11 cellular contexts compared by ENCODE assay signal in the genomic region with DNA sequence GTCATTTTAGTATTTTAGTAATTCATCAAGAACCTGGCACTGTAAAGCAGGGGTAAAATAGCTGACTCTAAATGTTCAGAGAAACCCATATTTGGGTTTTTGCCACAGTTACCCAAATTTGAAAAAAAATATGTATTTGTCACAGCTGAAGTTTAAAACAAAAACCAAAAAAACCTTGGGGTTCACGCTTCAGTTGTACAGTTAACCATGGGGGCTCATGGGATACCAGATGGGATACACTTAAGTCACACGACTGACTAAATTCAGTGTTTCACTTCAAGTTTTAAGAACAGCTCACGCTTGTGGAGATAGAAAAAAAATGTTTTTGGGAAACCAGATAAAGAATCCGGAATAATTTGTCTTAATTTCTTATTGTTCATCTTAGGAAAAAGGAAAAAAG. TPM values are rescaled to one million over a fixed set of nuclear protein-coding genes. Genes with fewer than 3 reads are reported as not detected.
DNase-seq lines count a peak whose midpoint lies in the region; ATAC-seq and TF ChIP-seq lines count a peak whose summit lies in the region.
"Had no signal": no experiment of that assay in that cellular context is flagged by ENCODE, and none has a peak within 500 bp of the region (broad histone marks: within the 10 kb centered on the region; RNA-seq: fewer than 3 reads in every experiment).

No MANE protein-coding gene starts in this region.

- no peaks in the 10 kb centered on the region for H3K9me3 Mint-ChIP-seq in GM23338
- no peaks in the 10 kb centered on the region for H3K9me3 Mint-ChIP-seq in activated T-helper 17 cell treated with anti-CD3 and anti-CD28 coated beads, Interleukin-2, amount 50 U/mL, for 72 hours
- H3K9me3 Mint-ChIP-seq: dendritic cell treated with granulocyte-macrophage colony-stimulating factor and Interleukin-4, amounts not matched to agents 40 ng/mL and 50 ng/mL, for 4 days had no signal

- in situ Hi-C loops in G401 (cut with HindIII; ENCODE audit: low sequenced_read_pairs) = no loop called here

- TF ChIP-seq CTCF in GM06990 (IDR thresholded peaks at IDR 0.05; ENCODE audit: insufficient read depth, low read length, poor library complexity, severe bottlenecking) (no peak), GM23338 (conservative IDR thresholded peaks at IDR 0.05; ENCODE audit: low read depth in 2 of 2) (no peak)

- no peak overlapping the region for H3K4me2 ChIP-seq in GM23338

- H3K4me1 Mint-ChIP-seq in GM23338 = peaks cover 27% of the 10 kb centered on the region
- peaks cover 24% of the 10 kb centered on the region for H3K4me1 Mint-ChIP-seq in activated T-helper 17 cell treated with anti-CD3 and anti-CD28 coated beads, Interleukin-2, amount 50 U/mL, for 72 hours

- no peaks in the 10 kb centered on the region for H3K36me3 ChIP-seq in GM06990 (ENCODE audit: control insufficient read depth, insufficient read depth, low read length)
- 0 out of 2 replicates have a peak, but pooled peaks cover 4% of the 10 kb centered on the region for H3K36me3 ChIP-seq in GM23338 (ENCODE audit: insufficient read depth)
- H3K36me3 ChIP-seq in neuron (ENCODE audit: insufficient read depth, low read length) = peaks cover 3% of the 10 kb centered on the region

- H3K27ac ChIP-seq in GM23338 (ENCODE audit: low read depth) = no peak overlapping the region

- H4K20me1 ChIP-seq in GM23338 (replicated peaks; ENCODE audit: insufficient read depth) = peaks cover 22% of the 10 kb centered on the region

- no peaks in the 10 kb centered on the region for H3K9me3 ChIP-seq in neuron (ENCODE audit: low read length)

- H3K9me2 ChIP-seq in GM23338 (ENCODE audit: insufficient read depth) = no peaks in the 10 kb centered on the region

- H3F3A ChIP-seq in GM23338 (replicated peaks; ENCODE audit: low read depth) = peaks cover 6% of the 10 kb centered on the region; the same call in 1 of the 2 replicates

- peaks cover 7% of the 10 kb centered on the region for H3K36me3 Mint-ChIP-seq in GM23338 (ENCODE audit: low read depth)
- peaks cover 30% of the 10 kb centered on the region for H3K36me3 Mint-ChIP-seq in activated T-helper 17 cell treated with anti-CD3 and anti-CD28 coated beads, Interleukin-2, amount 50 U/mL, for 72 hours (ENCODE audit: low read depth)

- DNase-seq in GM06990 (ENCODE audit: extremely low read depth, insufficient read length) (peak; percentile 44), GM23338 (ENCODE audit: low spot score) (no peak), G401 (ENCODE audit: low spot score) (no peak)
- DNase-seq in activated CD8-positive, alpha-beta memory T cell treated with anti-CD3 and anti-CD28 coated beads, Interleukin-2, amount 50 U/mL, for 48 hours = no peak
- DNase-seq: COR-L47, NCI-H1417, T1000 had no signal

- H3K27me3 ChIP-seq in GM06990 (replicated peaks; ENCODE audit: control insufficient read depth, insufficient read depth, low read length) (no peaks in the 10 kb centered on the region), GM23338 (ENCODE audit: insufficient read depth) (no peaks in the 10 kb centered on the region), neuron (ENCODE audit: insufficient read depth, low read length) (no peaks in the 10 kb centered on the region)

- H3K4me3 Mint-ChIP-seq in GM23338 = peak overlapping the region; percentile 90; the same call in 2 of the 3 replicates
- peak overlapping the region; percentile 99 for H3K4me3 Mint-ChIP-seq in activated T-helper 17 cell treated with anti-CD3 and anti-CD28 coated beads, Interleukin-2, amount 50 U/mL, for 72 hours

- peaks cover 2% of the 10 kb centered on the region for H3K27me3 Mint-ChIP-seq in GM23338 (ENCODE audit: insufficient read depth, low read depth, poor library complexity)
- no peaks in the 10 kb centered on the region for H3K27me3 Mint-ChIP-seq in activated T-helper 17 cell treated with anti-CD3 and anti-CD28 coated beads, Interleukin-2, amount 50 U/mL, for 72 hours
- H3K27me3 Mint-ChIP-seq: dendritic cell treated with granulocyte-macrophage colony-stimulating factor and Interleukin-4, amounts not matched to agents 40 ng/mL and 50 ng/mL, for 4 days had no signal

- no peak overlapping the region for H3K27ac Mint-ChIP-seq in GM23338
- H3K27ac Mint-ChIP-seq in activated T-helper 17 cell treated with anti-CD3 and anti-CD28 coated beads, Interleukin-2, amount 50 U/mL, for 72 hours = peak overlapping the region; percentile 98

- H3K4me1 ChIP-seq in GM23338 (ENCODE audit: insufficient read depth) (peaks cover 20% of the 10 kb centered on the region), neuron (ENCODE audit: insufficient read depth, low read length) (peaks cover 32% of the 10 kb centered on the region)

- H3K79me2 ChIP-seq in GM23338 (replicated peaks; ENCODE audit: insufficient read depth) = peaks cover 85% of the 10 kb centered on the region

- peak overlapping the region; percentile 25 for H3K4me3 ChIP-seq in GM06990 (replicated peaks; ENCODE audit: low read depth, low read length)
- no peak overlapping the region for H3K4me3 ChIP-seq in GM23338
- H3K4me3 ChIP-seq in neuron (ENCODE audit: low read length) = peak overlapping the region; percentile 94

- H2AFZ ChIP-seq in GM23338 (no peak overlapping the region), neuron (ENCODE audit: low read depth, low read length) (no peak overlapping the region)

- ATAC-seq in GM23338 (no peak), GM18519 (IDR thresholded peaks at IDR 0.05; ENCODE audit: low FRiP score, unreplicated experiment) (no peak)
- no peak for ATAC-seq in activated T-helper 17 cell treated with anti-CD3 and anti-CD28 coated beads, Interleukin-2, amount 50 U/mL, for 72 hours (replicated peaks)

TF ChIP-seq in GM23338, 12 proteins besides CTCF, POLR2A, EP300 and RAD21 (continues in another document):
- TF ChIP-seq, protein P1, sequence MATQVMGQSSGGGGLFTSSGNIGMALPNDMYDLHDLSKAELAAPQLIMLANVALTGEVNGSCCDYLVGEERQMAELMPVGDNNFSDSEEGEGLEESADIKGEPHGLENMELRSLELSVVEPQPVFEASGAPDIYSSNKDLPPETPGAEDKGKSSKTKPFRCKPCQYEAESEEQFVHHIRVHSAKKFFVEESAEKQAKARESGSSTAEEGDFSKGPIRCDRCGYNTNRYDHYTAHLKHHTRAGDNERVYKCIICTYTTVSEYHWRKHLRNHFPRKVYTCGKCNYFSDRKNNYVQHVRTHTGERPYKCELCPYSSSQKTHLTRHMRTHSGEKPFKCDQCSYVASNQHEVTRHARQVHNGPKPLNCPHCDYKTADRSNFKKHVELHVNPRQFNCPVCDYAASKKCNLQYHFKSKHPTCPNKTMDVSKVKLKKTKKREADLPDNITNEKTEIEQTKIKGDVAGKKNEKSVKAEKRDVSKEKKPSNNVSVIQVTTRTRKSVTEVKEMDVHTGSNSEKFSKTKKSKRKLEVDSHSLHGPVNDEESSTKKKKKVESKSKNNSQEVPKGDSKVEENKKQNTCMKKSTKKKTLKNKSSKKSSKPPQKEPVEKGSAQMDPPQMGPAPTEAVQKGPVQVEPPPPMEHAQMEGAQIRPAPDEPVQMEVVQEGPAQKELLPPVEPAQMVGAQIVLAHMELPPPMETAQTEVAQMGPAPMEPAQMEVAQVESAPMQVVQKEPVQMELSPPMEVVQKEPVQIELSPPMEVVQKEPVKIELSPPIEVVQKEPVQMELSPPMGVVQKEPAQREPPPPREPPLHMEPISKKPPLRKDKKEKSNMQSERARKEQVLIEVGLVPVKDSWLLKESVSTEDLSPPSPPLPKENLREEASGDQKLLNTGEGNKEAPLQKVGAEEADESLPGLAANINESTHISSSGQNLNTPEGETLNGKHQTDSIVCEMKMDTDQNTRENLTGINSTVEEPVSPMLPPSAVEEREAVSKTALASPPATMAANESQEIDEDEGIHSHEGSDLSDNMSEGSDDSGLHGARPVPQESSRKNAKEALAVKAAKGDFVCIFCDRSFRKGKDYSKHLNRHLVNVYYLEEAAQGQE (IDR thresholded peaks at IDR 0.05; ENCODE audit: unreplicated experiment) = no peak
- TF ChIP-seq NANOG (IDR thresholded peaks at IDR 0.05; ENCODE audit: borderline replicate concordance) (no peak), CREB1 (CRISPR knock-in tag; IDR thresholded peaks at IDR 0.05; ENCODE audit: low read depth) (no peak), ZNF331 (CRISPR knock-in tag; IDR thresholded peaks at IDR 0.05; ENCODE audit: low read depth) (no peak)

RNA-seq across cellular contexts. Expression of a gene that starts 2.1 kb away (rescaled TPM):
- total RNA-seq in GM23338 (2014; rRNA removed; shearing (Covaris generic)) = 8.5 and 9.4 TPM in 2 replicates
- 22.6 and 23.0 TPM in 2 replicates for polyA plus RNA-seq in GM23338 (2016; fragmentation: Nextera tagmentation; extraction: Ambion mirVana)
- 10 to 100 TPM; 14.3 to 14.7 TPM for total RNA-seq in activated T-helper 17 cell treated with anti-CD3 and anti-CD28 coated beads, Interleukin-2, amount 50 U/mL, for 72 hours
- 10.4 and 10.5 TPM in 2 replicates for total RNA-seq in G401 (2014; rRNA removed; shearing (Covaris generic))

RNA-seq across cellular contexts. Expression of a gene that starts 2.3 kb away (rescaled TPM):
- 5.7 and 9.1 TPM in 2 replicates for total RNA-seq in GM23338 (2014; rRNA removed; shearing (Covaris generic))
- 6.2 and 7.2 TPM in 2 replicates for polyA plus RNA-seq in GM23338 (2016; fragmentation: Nextera tagmentation; extraction: Ambion mirVana)
- 10 to 100 TPM; 18.0 to 28.0 TPM for total RNA-seq in activated T-helper 17 cell treated with anti-CD3 and anti-CD28 coated beads, Interleukin-2, amount 50 U/mL, for 72 hours
- total RNA-seq in G401 (2014; rRNA removed; shearing (Covaris generic)) = 17.0 and 25.7 TPM in 2 replicates

RNA-seq across cellular contexts. Expression of a gene that starts 31.7 kb away (rescaled TPM):
- total RNA-seq in GM23338 (2014; rRNA removed; shearing (Covaris generic)) = 48.5 and 55.7 TPM in 2 replicates
- polyA plus RNA-seq in GM23338 (2016; fragmentation: Nextera tagmentation; extraction: Ambion mirVana) = 5.1 and 7.0 TPM in 2 replicates
- 10 to 100 TPM; 18.4 to 24.8 TPM for total RNA-seq in activated T-helper 17 cell treated with anti-CD3 and anti-CD28 coated beads, Interleukin-2, amount 50 U/mL, for 72 hours
- total RNA-seq in G401 (2014; rRNA removed; shearing (Covaris generic)) = 13.6 and 16.6 TPM in 2 replicates
